In genomic region chr22:27801616-27802388, GRCh38 we compare ENCODE assay signal across 8 cellular contexts. TPM values are rescaled to one million over a fixed set of nuclear protein-coding genes. Genes with fewer than 3 reads are reported as not detected.
DNase-seq lines count a peak whose midpoint lies in the region; ATAC-seq and TF ChIP-seq lines count a peak whose summit lies in the region.

TSS of gene MN1 (minus strand) at chr22:27801756. CDS start at chr22:27800543, 1,213 bp downstream.

- peak within 1 kb of the TSS; percentile 84 for H3K4me3 ChIP-seq in ACC112 (ENCODE audit: low read depth, low read length)
- peak within 1 kb of the TSS; percentile 68 for H3K4me3 ChIP-seq in HUES48 (ENCODE audit: low read depth, low read length)
- H3K4me3 ChIP-seq in lower leg skin (ENCODE audit: low read depth, poor library complexity, severe bottlenecking), result peak within 1 kb of the TSS; percentile 50

- ATAC-seq in GM21367 (IDR thresholded peaks at IDR 0.05; ENCODE audit: unreplicated experiment), result no peak

- peak within 1 kb of the TSS; percentile 68 for H2AFZ ChIP-seq in ACC112 (ENCODE audit: low read length, unreplicated experiment)

- H3K4me1 ChIP-seq in ACC112 (ENCODE audit: control insufficient read depth, insufficient read depth, low read length, unreplicated experiment) (no peaks in the 10 kb centered on the region), HUES48 (ENCODE audit: control insufficient read depth, insufficient read depth, low read length) (peaks cover 24% of the 10 kb centered on the region)

- H3K27me3 ChIP-seq in ACC112 (ENCODE audit: insufficient read depth, low read length) (no peaks in the 10 kb centered on the region), HUES48 (ENCODE audit: control insufficient read depth, insufficient read depth, low read length) (peaks cover 76% of the 10 kb centered on the region)

- POLR2A ChIA-PET in activated CD4-positive, alpha-beta memory T cell treated with anti-CD3 and anti-CD28 coated beads for 36 hours (lab: Charles Lee), result no interaction called here

- no peaks in the 10 kb centered on the region for H3K9me3 Mint-ChIP-seq in activated CD4-positive, alpha-beta memory T cell treated with anti-CD3 and anti-CD28 coated beads for 36 hours

- peaks cover 10% of the 10 kb centered on the region for H3K4me1 Mint-ChIP-seq in activated CD4-positive, alpha-beta memory T cell treated with anti-CD3 and anti-CD28 coated beads for 36 hours (ENCODE audit: low read depth)

- no peaks in the 10 kb centered on the region for H3K36me3 Mint-ChIP-seq in activated CD4-positive, alpha-beta memory T cell treated with anti-CD3 and anti-CD28 coated beads for 36 hours

- CTCF ChIA-PET in activated CD4-positive, alpha-beta memory T cell treated with anti-CD3 and anti-CD28 coated beads for 36 hours (lab: Charles Lee), result no interaction called here

- H3K27ac ChIP-seq in ACC112 (ENCODE audit: low read depth, low read length) (peak within 1 kb of the TSS; percentile 19; the same call in 1 of the 2 replicates), HUES48 (ENCODE audit: low read depth, low read length) (no peak within 1 kb of the TSS)

- H3K27me3 Mint-ChIP-seq in activated CD4-positive, alpha-beta memory T cell treated with anti-CD3 and anti-CD28 coated beads for 36 hours, result peaks cover 20% of the 10 kb centered on the region

- TF ChIP-seq POLR2A in lower leg skin (IDR thresholded peaks at IDR 0.05), result no peak

- 1% methylated on average over 21 to 22 of the region's 61 CpGs for WGBS in lower leg skin, 2 donors

- no peak within 1 kb of the TSS for H3K27ac Mint-ChIP-seq in activated CD4-positive, alpha-beta memory T cell treated with anti-CD3 and anti-CD28 coated beads for 36 hours

- intact Hi-C loops in activated CD4-positive, alpha-beta memory T cell treated with anti-CD3 and anti-CD28 coated beads for 36 hours (cut with micrococcal nuclease), result loop anchor here (5.0 to 10.0 kb wide), 2 partner anchors 967 to 1125 kb away; no protein-coding TSS in a partner anchor
- intact Hi-C loops in lower leg skin (cut with DNase I; ENCODE audit: low total_unique reads), result no loop called here

- TF ChIP-seq CTCF in lower leg skin (IDR thresholded peaks at IDR 0.05), result no peak

- H3K4me3 Mint-ChIP-seq in activated CD4-positive, alpha-beta memory T cell treated with anti-CD3 and anti-CD28 coated beads for 36 hours, result peak within 1 kb of the TSS; percentile 67

- H3K9me3 ChIP-seq in HUES48 (ENCODE audit: control insufficient read depth, insufficient read depth, low read length), result no peaks in the 10 kb centered on the region

- no peaks in the 10 kb centered on the region for H3K36me3 ChIP-seq in ACC112 (ENCODE audit: insufficient read depth, low read length)
- no peaks in the 10 kb centered on the region for H3K36me3 ChIP-seq in HUES48 (ENCODE audit: control insufficient read depth, insufficient read depth, low read length)

- no peaks in the 10 kb centered on the region for H3K79me2 ChIP-seq in ACC112 (ENCODE audit: control insufficient read depth, insufficient read depth, low read length, unreplicated experiment)

- H3K9ac ChIP-seq in HUES48 (ENCODE audit: low read depth, low read length), result peak within 1 kb of the TSS; percentile 61

- peak; percentile 39 for DNase-seq in activated CD4-positive, alpha-beta memory T cell treated with anti-CD3 and anti-CD28 coated beads for 36 hours
- DNase-seq in effector CD4-positive, alpha-beta T cell, result peak; percentile 41
- no peak for DNase-seq in lower leg skin (ENCODE audit: low spot score in 2 of 2)
- DNase-seq in stimulated activated CD4-positive, alpha-beta T cell treated with anti-CD3 and anti-CD28 coated beads, Interleukin-4, amount 100 ng/mL, for 1 hour, result peak; percentile 67
- no peak for DNase-seq in RKO (ENCODE audit: low spot score)

RNA-seq across cellular contexts. Expression of gene MN1, which starts in this region (rescaled TPM):
- under 1 TPM in 1 of 2 experiments, not detected in 1; 0.07 TPM for total RNA-seq in activated CD4-positive, alpha-beta memory T cell treated with anti-CD3 and anti-CD28 coated beads for 36 hours
- 1 to 10 TPM; 1.7 to 7.0 (median 2.4) TPM for total RNA-seq in lower leg skin

Comparison
In these comparisons a context has a peak if more than half of its experiments do, and no peak if none do; other contexts are left out.
1. Peak in DNase-seq in activated CD4-positive, alpha-beta memory T cell treated with anti-CD3 and anti-CD28 coated beads for 36 hours; RNA of the gene not detected or under 1 TPM.
2. DNase-seq: peak in effector CD4-positive, alpha-beta T cell (single experiment) and stimulated activated CD4-positive, alpha-beta T cell treated with anti-CD3 and anti-CD28 coated beads, Interleukin-4, amount 100 ng/mL, for 1 hour (single experiment); none in lower leg skin (0 of 2) and RKO (single experiment).
3. Peak in every context shown above with its lines, with median percentiles within 50 percentile points of each other: H3K4me3 ChIP-seq.